ENCODE assay signal across 32 cellular contexts in the genomic region with DNA sequence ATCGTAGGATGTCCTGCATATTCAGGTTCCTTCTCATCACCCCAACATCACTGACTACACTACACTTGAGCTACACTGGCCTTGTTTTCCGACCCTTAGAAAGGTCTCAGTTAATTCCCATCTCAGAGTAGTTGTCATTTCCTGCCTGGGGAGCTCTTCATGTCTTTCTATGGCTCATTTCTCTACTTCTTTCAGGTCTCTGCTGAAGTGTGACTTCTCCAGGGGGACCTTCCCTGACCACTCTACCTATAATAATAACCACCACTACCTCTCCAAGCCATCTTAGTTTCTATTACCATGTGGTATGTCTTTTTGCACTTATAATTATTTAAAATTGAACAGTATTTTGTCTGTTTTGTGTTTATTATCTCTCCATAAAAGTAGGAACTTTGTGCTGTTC.
"Had no signal": no experiment of that assay in that cellular context is flagged by ENCODE, and none has a peak within 500 bp of the region (broad histone marks: within the 10 kb centered on the region; RNA-seq: fewer than 3 reads in every experiment).

No MANE protein-coding gene starts in this region.

- H3K27ac Mint-ChIP-seq: activated CD4-positive, alpha-beta T cell treated with anti-CD3 and anti-CD28 coated beads, Interleukin-2, amount 10 ng/mL, durations not matched to agents 24 days and 14 days; activated CD8-positive, alpha-beta T cell treated with anti-CD3 and anti-CD28 coated beads, Interleukin-2, amount 10 ng/mL, durations not matched to agents 7 days and 5 days; activated naive CD8-positive, alpha-beta T cell treated with anti-CD3 and anti-CD28 coated beads for 36 hours had no signal

- ATAC-seq: activated CD8-positive, alpha-beta T cell treated with anti-CD3 and anti-CD28 coated beads, Interleukin-2, amount 10 ng/mL, durations not matched to agents 7 days and 5 days; activated T-cell treated with anti-CD3 and anti-CD28 coated beads, Interleukin-2, amount 50 U/mL, for 4 hours had no signal

- H3K4me3 Mint-ChIP-seq: activated CD4-positive, alpha-beta T cell treated with anti-CD3 and anti-CD28 coated beads, Interleukin-2, amount 10 ng/mL, durations not matched to agents 24 days and 14 days; activated CD8-positive, alpha-beta T cell treated with anti-CD3 and anti-CD28 coated beads, Interleukin-2, amount 10 ng/mL, durations not matched to agents 7 days and 5 days; activated naive CD8-positive, alpha-beta T cell treated with anti-CD3 and anti-CD28 coated beads for 36 hours; activated T-cell treated with anti-CD3 and anti-CD28 coated beads, Interleukin-2, amount 50 U/mL, for 4 hours had no signal

- H3K36me3 ChIP-seq: brain microvascular endothelial cell, MG63, WERI-Rb-1 had no signal

- DNase-seq: activated CD4-positive, alpha-beta T cell treated with anti-CD3 and anti-CD28 coated beads for 1 hour; activated CD4-positive, alpha-beta T cell treated with anti-CD3 and anti-CD28 coated beads, Interleukin-2, amount 10 ng/mL, durations not matched to agents 24 days and 14 days; activated CD4-positive, alpha-beta T cell treated with anti-CD3 and anti-CD28 coated beads, Interleukin-2, amount 50 U/mL, for 48 hours; activated CD4-positive, CD25-positive, alpha-beta regulatory T cell; activated CD8-positive, alpha-beta T cell treated with anti-CD3 and anti-CD28 coated beads, Interleukin-2, amount 10 ng/mL, durations not matched to agents 7 days and 5 days; activated effector memory CD4-positive, alpha-beta T cell treated with anti-CD3 and anti-CD28 coated beads, Interleukin-2, amount 50 U/mL, for 16 hours; activated naive CD4-positive, alpha-beta T cell treated with Interleukin-2 at 50 U/mL for 16 hours; activated naive CD8-positive, alpha-beta T cell treated with anti-CD3 and anti-CD28 coated beads for 36 hours; activated T-cell treated with anti-CD3 and anti-CD28 coated beads, Interleukin-2, amount 50 U/mL, for 4 hours; amniotic stem cell; aorta; brain microvascular endothelial cell; central memory CD4-positive, alpha-beta T cell; Karpas-422; KBM-7; MG63; NCI-H1048; NCI-H1436 treated with DMSO at 0.1 percent for 48 hours; NCI-H1694 treated with DMSO at 0.1 percent for 48 hours; NCI-H2029; NCI-H2171; NCI-H510A; NCI-H526; NCI-H748 treated with DMSO at 0.1 percent for 48 hours; NK-92 treated with Interleukin-12 subunit alpha and Interleukin-12 subunit beta, amount 100 ng/mL, for 24 hours; PC-9; Right ventricle myocardium superior; SW 1271; T-helper 1 cell; T1000; WERI-Rb-1 had no signal

- H3K27ac ChIP-seq: brain microvascular endothelial cell, PC-9, RWPE1, WERI-Rb-1 had no signal

- H3K4me3 ChIP-seq: MG63, PC-9 had no signal

- H3K9me3 Mint-ChIP-seq: activated naive CD8-positive, alpha-beta T cell treated with anti-CD3 and anti-CD28 coated beads for 36 hours had no signal

- H3K27me3 Mint-ChIP-seq: activated CD4-positive, alpha-beta T cell treated with anti-CD3 and anti-CD28 coated beads, Interleukin-2, amount 10 ng/mL, durations not matched to agents 24 days and 14 days; activated naive CD8-positive, alpha-beta T cell treated with anti-CD3 and anti-CD28 coated beads for 36 hours had no signal

- H3K27me3 ChIP-seq: brain microvascular endothelial cell, MG63 had no signal

- H3K9me3 ChIP-seq: MG63 had no signal
